8 cellular contexts compared by ENCODE assay signal in the genomic region with DNA sequence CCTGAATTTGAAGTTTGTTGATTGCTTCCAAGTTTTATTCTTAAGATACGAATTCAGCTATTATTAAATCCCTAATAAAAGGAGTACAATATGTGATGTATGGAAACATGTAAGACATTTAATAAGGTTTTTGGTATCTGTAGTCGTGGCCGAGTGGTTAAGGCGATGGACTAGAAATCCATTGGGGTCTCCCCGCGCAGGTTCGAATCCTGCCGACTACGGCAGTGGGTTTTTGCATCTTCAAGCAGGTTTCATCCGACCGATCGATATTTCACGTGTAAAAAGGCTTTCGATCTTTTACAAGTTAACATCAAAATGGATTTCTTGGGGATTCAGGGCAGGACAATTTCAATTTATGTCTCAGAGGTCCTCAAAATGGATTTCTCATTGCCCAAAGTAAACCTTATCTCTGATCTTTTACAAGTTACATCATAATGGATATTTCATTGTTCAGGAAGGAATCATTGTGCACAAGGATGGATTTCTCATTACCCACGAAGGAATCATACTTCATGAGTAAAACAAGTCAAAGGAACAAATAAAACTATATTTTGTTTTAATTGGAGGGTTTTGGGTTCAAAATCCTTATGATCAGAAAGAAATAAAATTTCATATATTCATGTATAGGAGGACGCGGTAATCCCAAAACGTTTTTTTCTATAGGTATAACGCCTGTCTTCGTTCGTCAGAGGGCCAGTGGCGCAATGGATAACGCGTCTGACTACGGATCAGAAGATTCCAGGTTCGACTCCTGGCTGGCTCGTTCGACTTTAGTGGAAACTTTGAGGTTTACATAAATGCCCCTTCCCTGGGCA. TPM values are rescaled to one million over a fixed set of nuclear protein-coding genes. Genes with fewer than 3 reads are reported as not detected.
A peak's percentile ranks its signal among the peaks of the same experiment; 100 is the strongest.
DNase-seq lines count a peak whose midpoint lies in the region; ATAC-seq lines count a peak whose summit lies in the region.

No MANE protein-coding gene starts in this region.

- no peak for DNase-seq in H7
- DNase-seq in NCI-H748 (lab: John Stamatoyannopoulos, UW; ENCODE audit: unreplicated experiment) = peak; percentile 89
- DNase-seq in activated CD8-positive, alpha-beta memory T cell treated with anti-CD3 and anti-CD28 coated beads for 24 hours = peak; percentile 90
- peak; percentile 78 for DNase-seq in fibroblast of peridontal ligament (ENCODE audit: extremely low read depth)
- DNase-seq in stimulated activated CD4-positive, alpha-beta T cell treated with anti-CD3 and anti-CD28 coated beads, Interleukin-15, amount 100 ng/mL, for 24 hours = peak; percentile 84

- peaks cover 7% of the 10 kb centered on the region for H3K4me1 ChIP-seq in ACC112 (ENCODE audit: control insufficient read depth, insufficient read depth, low read length, unreplicated experiment)

- H3K27ac ChIP-seq in ACC112 (ENCODE audit: low read depth, low read length) = peak overlapping the region; percentile 48

- ATAC-seq in HG03378 (IDR thresholded peaks at IDR 0.05; ENCODE audit: unreplicated experiment) (no peak), GM18858 (IDR thresholded peaks at IDR 0.05; ENCODE audit: unreplicated experiment) (no peak)

- H3K4me3 ChIP-seq in ACC112 (ENCODE audit: low read depth, low read length) (peak overlapping the region; percentile 79), H7 (ENCODE audit: insufficient read depth, low read depth, low read length) (peak overlapping the region; percentile 68)

- peak overlapping the region; percentile 7 for H2AFZ ChIP-seq in ACC112 (ENCODE audit: low read length, unreplicated experiment)

- no peaks in the 10 kb centered on the region for H3K79me2 ChIP-seq in ACC112 (ENCODE audit: control insufficient read depth, insufficient read depth, low read length, unreplicated experiment)

- H3K27me3 ChIP-seq in ACC112 (ENCODE audit: insufficient read depth, low read length) = no peaks in the 10 kb centered on the region
- peaks cover 12% of the 10 kb centered on the region for H3K27me3 ChIP-seq in H7 (ENCODE audit: control insufficient read depth, insufficient read depth, low read length)

- H3K36me3 ChIP-seq in ACC112 (ENCODE audit: insufficient read depth, low read length) (no peaks in the 10 kb centered on the region), H7 (replicated peaks; ENCODE audit: control insufficient read depth, insufficient read depth, low read length) (no peaks in the 10 kb centered on the region)

RNA-seq across cellular contexts. Expression of a gene that starts 37.3 kb away (rescaled TPM):
- 1.4 and 1.6 TPM in 2 replicates for total RNA-seq in H7 (2014; rRNA removed; shearing (Covaris generic))

RNA-seq across cellular contexts. Expression of a gene that starts 55.3 kb away (rescaled TPM):
- total RNA-seq in H7 (2014; rRNA removed; shearing (Covaris generic)) = 9.5 and 10.6 TPM in 2 replicates
